8 cellular contexts compared by ENCODE assay signal in the genomic region with DNA sequence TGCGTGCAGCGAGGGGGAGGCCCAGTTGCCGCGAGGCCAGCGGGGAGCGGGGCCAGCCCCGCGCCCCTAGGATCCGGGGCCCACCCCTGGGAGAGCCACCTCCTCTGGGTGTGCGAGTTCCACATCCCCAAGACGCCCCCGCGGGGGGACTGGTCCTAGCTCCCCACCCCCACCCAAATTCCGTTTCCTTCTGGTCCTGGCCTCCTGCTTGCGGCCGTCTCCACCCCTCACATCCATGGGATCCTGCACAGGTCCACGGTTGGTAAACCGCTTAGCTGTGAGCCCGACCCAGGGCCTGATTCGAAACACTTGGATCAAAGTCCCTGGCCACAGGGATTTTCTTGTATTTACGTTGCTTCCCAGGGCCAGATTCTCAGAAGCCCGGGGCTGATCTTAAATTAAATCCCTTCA. TPM values are rescaled to one million over a fixed set of nuclear protein-coding genes. Genes with fewer than 3 reads are reported as not detected.
DNase-seq lines count a peak whose midpoint lies in the region; ATAC-seq and TF ChIP-seq lines count a peak whose summit lies in the region.

No MANE protein-coding gene starts in this region.

- peaks cover 0 to 7% (median 0%) of the 10 kb centered on the region in 5 donors for H3K36me3 Mint-ChIP-seq in naive thymus-derived CD4-positive, alpha-beta T cell
- no peaks in the 10 kb centered on the region for H3K36me3 Mint-ChIP-seq in immature natural killer cell

- DNase-seq in AG10803 (ENCODE audit: low read depth): peak; percentile 38
- no peak for DNase-seq in NT2/D1 (ENCODE audit: low read depth, low spot score)
- no peak for DNase-seq in naive thymus-derived CD4-positive, alpha-beta T cell
- DNase-seq in stimulated activated CD4-positive, alpha-beta T cell treated with anti-CD3 and anti-CD28 coated beads, Interleukin-4, amount 100 ng/mL, for 24 hours: no peak
- no peak for DNase-seq in immature natural killer cell

- H3K9me3 Mint-ChIP-seq in naive thymus-derived CD4-positive, alpha-beta T cell: peaks cover 0 to 8% (median 4%) of the 10 kb centered on the region in 11 donors
- H3K9me3 Mint-ChIP-seq in immature natural killer cell: peaks cover 0 to 2% (median 0%) of the 10 kb centered on the region in 6 donors

- H3K36me3 ChIP-seq in NT2/D1 (ENCODE audit: insufficient read depth, insufficient read length, low read length): peaks cover 9% of the 10 kb centered on the region
- H3K36me3 ChIP-seq in naive thymus-derived CD4-positive, alpha-beta T cell (ENCODE audit: control insufficient read depth in 2 of 3, insufficient read depth in 3 of 3, low read length in 3 of 3): no peaks in the 10 kb centered on the region

- H3K4me3 ChIP-seq in AG10803 (ENCODE audit: low read length) (peak overlapping the region; percentile 66), NT2/D1 (ENCODE audit: insufficient read length, low read depth) (peak overlapping the region; percentile 33)
- no peak overlapping the region for H3K4me3 ChIP-seq in naive thymus-derived CD4-positive, alpha-beta T cell (ENCODE audit: low read length)

- intact Hi-C loops in naive thymus-derived CD4-positive, alpha-beta T cell (cut with micrococcal nuclease): no loop called here

- no peak for TF ChIP-seq CTCF in AG10803 (conservative IDR thresholded peaks at IDR 0.05; ENCODE audit: low read length)

- no peak overlapping the region for H3K27ac Mint-ChIP-seq in naive thymus-derived CD4-positive, alpha-beta T cell
- no peak overlapping the region for H3K27ac Mint-ChIP-seq in immature natural killer cell

- peaks cover 11% of the 10 kb centered on the region; the same call in 1 of the 2 replicates for H3K9me3 ChIP-seq in NT2/D1 (ENCODE audit: insufficient read depth, low read length)
- no peaks in the 10 kb centered on the region for H3K9me3 ChIP-seq in naive thymus-derived CD4-positive, alpha-beta T cell (ENCODE audit: control insufficient read depth in 2 of 3, low read length in 3 of 3)

- H3K27ac ChIP-seq in naive thymus-derived CD4-positive, alpha-beta T cell (ENCODE audit: low read depth, low read length): no peak overlapping the region

- CTCF ChIA-PET in naive thymus-derived CD4-positive, alpha-beta T cell (lab: Charles Lee): no interaction called here

- H3K4me1 ChIP-seq in NT2/D1 (ENCODE audit: insufficient read depth, insufficient read length): peaks cover 4% of the 10 kb centered on the region
- no peaks in the 10 kb centered on the region for H3K4me1 ChIP-seq in naive thymus-derived CD4-positive, alpha-beta T cell (ENCODE audit: control insufficient read depth in 2 of 2, insufficient read depth in 2 of 2, low read length in 2 of 2)

- H3K27me3 ChIP-seq in NT2/D1 (ENCODE audit: insufficient read depth, insufficient read length): no peaks in the 10 kb centered on the region
- H3K27me3 ChIP-seq in naive thymus-derived CD4-positive, alpha-beta T cell (ENCODE audit: control insufficient read depth in 2 of 2, insufficient read depth in 2 of 2, low read length in 2 of 2): no peaks in the 10 kb centered on the region

- H3K27me3 Mint-ChIP-seq in naive thymus-derived CD4-positive, alpha-beta T cell: peaks cover 29 to 42% (median 38%) of the 10 kb centered on the region in 5 donors
- peaks cover 10 to 13% (median 12%) of the 10 kb centered on the region in 3 donors for H3K27me3 Mint-ChIP-seq in immature natural killer cell (ENCODE audit: low read depth in 3 of 3)

- peak overlapping the region; percentile 82 for H3K9ac ChIP-seq in NT2/D1 (ENCODE audit: insufficient read length, low read depth)

- ATAC-seq in esophagus mucosa (peak; percentile 35), HG03520 (IDR thresholded peaks at IDR 0.05; ENCODE audit: unreplicated experiment) (no peak), HG03280 (IDR thresholded peaks at IDR 0.05; ENCODE audit: unreplicated experiment) (no peak)
- no peak for ATAC-seq in naive thymus-derived CD4-positive, alpha-beta T cell

- peaks cover 6 to 24% (median 12%) of the 10 kb centered on the region in 7 donors for H3K4me1 Mint-ChIP-seq in naive thymus-derived CD4-positive, alpha-beta T cell
- peaks cover 7 to 8% of the 10 kb centered on the region in 2 donors for H3K4me1 Mint-ChIP-seq in immature natural killer cell

- H3K4me3 Mint-ChIP-seq in naive thymus-derived CD4-positive, alpha-beta T cell: peak overlapping the region in 8 of 10 donors; percentile 21 to 76 (median 51)
- H3K4me3 Mint-ChIP-seq in immature natural killer cell: peak overlapping the region in 1 of 5 donors; percentile 39

- POLR2A ChIA-PET in naive thymus-derived CD4-positive, alpha-beta T cell (lab: Charles Lee): no interaction called here

RNA-seq across cellular contexts. Expression of gene FBXO17, which starts 0.3 kb away (rescaled TPM):
- 4.7 TPM for total RNA-seq in esophagus mucosa
- not detected for total RNA-seq in naive thymus-derived CD4-positive, alpha-beta T cell
- polyA plus RNA-seq in naive thymus-derived CD4-positive, alpha-beta T cell: not detected
- not detected for polyA plus RNA-seq in immature natural killer cell

RNA-seq across cellular contexts. Expression of gene MRPS12, which starts 45.1 kb away (rescaled TPM):
- 60.4 TPM for total RNA-seq in esophagus mucosa
- total RNA-seq in naive thymus-derived CD4-positive, alpha-beta T cell: 10 to 100 TPM; 14.0 to 60.0 (median 22.5) TPM
- polyA plus RNA-seq in naive thymus-derived CD4-positive, alpha-beta T cell: 10 to 100 TPM; 79.9 to 93.4 TPM
- 100 to 1,000 TPM; 120 to 175 (median 127) TPM for polyA plus RNA-seq in immature natural killer cell

RNA-seq across cellular contexts. Expression of gene SARS2, which starts 45.3 kb away (rescaled TPM):
- 24.1 TPM for total RNA-seq in esophagus mucosa
- 10 to 100 TPM; 17.5 to 35.6 (median 25.4) TPM for total RNA-seq in naive thymus-derived CD4-positive, alpha-beta T cell
- polyA plus RNA-seq in naive thymus-derived CD4-positive, alpha-beta T cell: 10 to 100 TPM; 10.2 to 16.1 TPM
- polyA plus RNA-seq in immature natural killer cell: 10 to 100 TPM; 12.7 to 21.7 (median 19.6) TPM

RNA-seq across cellular contexts. Expression of gene FBXO27, which starts 56.5 kb away (rescaled TPM):
- 41.9 TPM for total RNA-seq in esophagus mucosa
- under 1 TPM in 3 of 5 experiments, not detected in 2; 0.35 to 0.48 (median 0.39) TPM for total RNA-seq in naive thymus-derived CD4-positive, alpha-beta T cell
- not detected for polyA plus RNA-seq in naive thymus-derived CD4-positive, alpha-beta T cell
- under 1 TPM in 1 of 3 donors, not detected in 2; 0.48 TPM for polyA plus RNA-seq in immature natural killer cell
